In genomic region chr12:65822732-65823480, GRCh38 we compare ENCODE assay signal across 8 cellular contexts. TPM values are rescaled to one million over a fixed set of nuclear protein-coding genes. Genes with fewer than 3 reads are reported as not detected.
DNase-seq lines count a peak whose midpoint lies in the region; ATAC-seq and TF ChIP-seq lines count a peak whose summit lies in the region.

No MANE protein-coding gene starts in this region.

- no peaks in the 10 kb centered on the region for H3K9me2 ChIP-seq in HCT116 (ENCODE audit: insufficient read depth)

- TF ChIP-seq POLR2A in HCT116 (IDR thresholded peaks at IDR 0.05; ENCODE audit: borderline replicate concordance, extremely low read depth, insufficient read depth, insufficient read length) (peak; percentile 91), thyroid gland (IDR thresholded peaks at IDR 0.05) (no peak)

- no peak for TF ChIP-seq RAD21 in HCT116 (IDR thresholded peaks at IDR 0.05; ENCODE audit: low read depth)

- H3K27ac ChIP-seq in HCT116 (ENCODE audit: low read depth, low read length) (peak overlapping the region; percentile 100), iPS-18a (ENCODE audit: low read length) (no peak overlapping the region), thyroid gland (no peak overlapping the region)

- H3K9ac ChIP-seq in HCT116 (ENCODE audit: low read length) (peak overlapping the region; percentile 98), iPS-18a (ENCODE audit: low read length) (peak overlapping the region; percentile 89)

- H3K27me3 ChIP-seq in HCT116 (ENCODE audit: insufficient read depth, low read length) (no peaks in the 10 kb centered on the region), iPS-18a (ENCODE audit: control insufficient read depth, insufficient read depth, low read length) (no peaks in the 10 kb centered on the region), thyroid gland (peaks cover 33% of the 10 kb centered on the region)

- H3K4me1 Mint-ChIP-seq in activated T-helper 1 cell treated with anti-CD3 and anti-CD28 coated beads, Interleukin-12 subunit alpha, Interleukin-12 subunit beta, Interleukin-2, Interleukin-4 antibody, amounts not matched to agents 30 ng/mL and 10 ng/mL and 1 ng/mL, durations not matched to agents 14 hours and 24 hours and 36 hours (ENCODE audit: low read depth), result peaks cover 15% of the 10 kb centered on the region

- H3K9me3 ChIP-seq in HCT116 (ENCODE audit: control insufficient read depth in 1 of 2, insufficient read depth in 1 of 2, low read depth in 1 of 2, low read length in 2 of 2) (no peaks in the 10 kb centered on the region), iPS-18a (ENCODE audit: control insufficient read depth, low read depth, low read length) (no peaks in the 10 kb centered on the region), thyroid gland (no peaks in the 10 kb centered on the region)

- H3K36me3 ChIP-seq in HCT116 (ENCODE audit: control insufficient read depth in 1 of 2, insufficient read depth in 2 of 2, low read length in 2 of 2) (peaks cover 8 to 20% of the 10 kb centered on the region in 2 experiments; a peak in 3 of 4 replicates), iPS-18a (ENCODE audit: control insufficient read depth, low read depth, low read length) (no peaks in the 10 kb centered on the region), thyroid gland (no peaks in the 10 kb centered on the region)

- POLR2A ChIA-PET in HCT116 (lab: Charles Lee), result interaction anchor here (0.7 to 3.3 kb wide), 9 partner anchors 17 to 266 kb away, joined by 3 to 17 read pairs (median 5); no protein-coding TSS in a partner anchor

- H3K9me3 Mint-ChIP-seq in activated T-helper 1 cell treated with anti-CD3 and anti-CD28 coated beads, Interleukin-12 subunit alpha, Interleukin-12 subunit beta, Interleukin-2, Interleukin-4 antibody, amounts not matched to agents 30 ng/mL and 10 ng/mL and 1 ng/mL, durations not matched to agents 14 hours and 24 hours and 36 hours, result no peaks in the 10 kb centered on the region

- RAD21 ChIA-PET in HCT116 (lab: Charles Lee; ENCODE audit: low non-redundant PET in 1 of 2, low total read pairs in 2 of 2, uncharacterized antibody in 2 of 2, unreplicated experiment in 2 of 2), result no interaction called here

- H2AFZ ChIP-seq in HCT116 (ENCODE audit: low read depth, low read length, poor library complexity, severe bottlenecking), result no peak overlapping the region

- H3K4me3 ChIP-seq in AG09309 (ENCODE audit: control insufficient read depth, low read depth, low read length) (peak overlapping the region; percentile 66), HCT116 (replicated peaks in 1 of 2; ENCODE audit: low read depth in 1 of 2, low read length in 2 of 2) (peak overlapping the region; percentile 83 to 85), iPS-18a (ENCODE audit: low read length) (peak overlapping the region; percentile 89), thyroid gland (replicated peaks in 1 of 3) (no peak overlapping the region)

- no peak overlapping the region for H3K27ac Mint-ChIP-seq in activated T-helper 1 cell treated with anti-CD3 and anti-CD28 coated beads, Interleukin-12 subunit alpha, Interleukin-12 subunit beta, Interleukin-2, Interleukin-4 antibody, amounts not matched to agents 30 ng/mL and 10 ng/mL and 1 ng/mL, durations not matched to agents 14 hours and 24 hours and 36 hours

- H3K4me2 ChIP-seq in HCT116 (ENCODE audit: low read length), result peak overlapping the region; percentile 90

- intact Hi-C loops in HCT116 (cut with micrococcal nuclease), result loop anchor here (2.0 to 5.0 kb wide), 3 partner anchors 94 to 291 kb away; no protein-coding TSS in a partner anchor
- intact Hi-C loops in activated T-helper 1 cell treated with anti-CD3 and anti-CD28 coated beads, Interleukin-12 subunit alpha, Interleukin-12 subunit beta, Interleukin-2, Interleukin-4 antibody, amounts not matched to agents 30 ng/mL and 10 ng/mL and 1 ng/mL, durations not matched to agents 14 hours and 24 hours and 36 hours (cut with micrococcal nuclease), result loop anchor here (5.0 to 10.0 kb wide), 3 partner anchors 81 to 998 kb away; partner anchors contain the start of gene TBC1D30
- intact Hi-C loops in thyroid gland (cut with DNase I), result no loop called here

- H3K4me1 ChIP-seq in HCT116 (ENCODE audit: control insufficient read depth in 1 of 2, insufficient read depth in 2 of 2, low read length in 2 of 2) (peaks cover 54 to 81% of the 10 kb centered on the region in 2 experiments), iPS-18a (ENCODE audit: control insufficient read depth, low read depth, low read length) (peaks cover 33% of the 10 kb centered on the region), thyroid gland (peaks cover 19 to 28% of the 10 kb centered on the region in 2 donors)

- H3K79me2 ChIP-seq in HCT116 (ENCODE audit: insufficient read depth, low read length), result peaks cover 69% of the 10 kb centered on the region

- WGBS in thyroid gland, 2 donors, result 5 to 6% methylated on average over 18 of the region's 18 CpGs

- DNase-seq in AG09309 (ENCODE audit: low read depth) (no peak), HCT116 (ENCODE audit: low read depth, low spot score) (peak; percentile 84), thyroid gland (peak; percentile 24 to 28), germinal center (ENCODE audit: low spot score) (no peak), NK-92 (lab: John Stamatoyannopoulos, UW; ENCODE audit: unreplicated experiment) (no peak)
- DNase-seq in activated T-helper 1 cell treated with anti-CD3 and anti-CD28 coated beads, Interleukin-12 subunit alpha, Interleukin-12 subunit beta, Interleukin-2, Interleukin-4 antibody, amounts not matched to agents 30 ng/mL and 10 ng/mL and 1 ng/mL, durations not matched to agents 14 hours and 24 hours and 36 hours (ENCODE audit: low spot score), result no peak
- no peak for DNase-seq in stimulated activated CD4-positive, alpha-beta T cell treated with anti-CD3 and anti-CD28 coated beads, Interleukin-4, amount 100 ng/mL, for 24 hours

- CTCF ChIA-PET in HCT116 (lab: Charles Lee), result interaction anchor here (1.3 kb wide), 1 partner anchor 517 kb away, joined by 3 read pairs; no protein-coding TSS in a partner anchor

- no peaks in the 10 kb centered on the region for H4K20me1 ChIP-seq in HCT116 (ENCODE audit: insufficient read depth)

- H3K4me3 Mint-ChIP-seq in activated T-helper 1 cell treated with anti-CD3 and anti-CD28 coated beads, Interleukin-12 subunit alpha, Interleukin-12 subunit beta, Interleukin-2, Interleukin-4 antibody, amounts not matched to agents 30 ng/mL and 10 ng/mL and 1 ng/mL, durations not matched to agents 14 hours and 24 hours and 36 hours, result peak overlapping the region; percentile 53

- TF ChIP-seq CTCF in AG09309 (IDR thresholded peaks at IDR 0.05; ENCODE audit: control insufficient read depth, insufficient read depth, low read depth, low read length, missing control alignments), result no peak
- TF ChIP-seq CTCF in HCT116 (IDR thresholded peaks at IDR 0.05 in 2 of 3, conservative IDR thresholded peaks at IDR 0.05 in 1 of 3; ENCODE audit: borderline replicate concordance in 1 of 3, insufficient read depth in 1 of 3, low read depth in 2 of 3, low read length in 2 of 3), result no peak
- TF ChIP-seq CTCF in thyroid gland (IDR thresholded peaks at IDR 0.05), result no peak

- BruUV-seq in HCT116 (replicated peaks; lab: Mats Ljungman, UMichigan), result TSS peak; percentile 50

- H3K27me3 Mint-ChIP-seq in activated T-helper 1 cell treated with anti-CD3 and anti-CD28 coated beads, Interleukin-12 subunit alpha, Interleukin-12 subunit beta, Interleukin-2, Interleukin-4 antibody, amounts not matched to agents 30 ng/mL and 10 ng/mL and 1 ng/mL, durations not matched to agents 14 hours and 24 hours and 36 hours (ENCODE audit: insufficient read depth), result peaks cover 52% of the 10 kb centered on the region

- peaks cover 2% of the 10 kb centered on the region for H3K36me3 Mint-ChIP-seq in activated T-helper 1 cell treated with anti-CD3 and anti-CD28 coated beads, Interleukin-12 subunit alpha, Interleukin-12 subunit beta, Interleukin-2, Interleukin-4 antibody, amounts not matched to agents 30 ng/mL and 10 ng/mL and 1 ng/mL, durations not matched to agents 14 hours and 24 hours and 36 hours (ENCODE audit: low read depth)

- ATAC-seq in HCT116, result peak; percentile 18

TF ChIP-seq in HCT116, 20 proteins besides CTCF, POLR2A, EP300 and RAD21:
- TF ChIP-seq ZNF274 (IDR thresholded peaks at IDR 0.05; ENCODE audit: low read depth, low read length), result no peak
- peak; percentile 65 for TF ChIP-seq YY1 (IDR thresholded peaks at IDR 0.05; ENCODE audit: extremely low read depth, insufficient replicate concordance, low read depth, low read length)
- TF ChIP-seq POLR2AphosphoS5 (IDR thresholded peaks at IDR 0.05; ENCODE audit: low read depth, low read length), result peak; percentile 78
- TF ChIP-seq ZBTB33 (IDR thresholded peaks at IDR 0.05; ENCODE audit: extremely low read depth, insufficient replicate concordance, low read length), result peak; percentile 56
- TF ChIP-seq TCF7L2 (IDR thresholded peaks at IDR 0.05; ENCODE audit: borderline replicate concordance, extremely low read depth, insufficient read depth, insufficient read length), result peak; percentile 83

RNA-seq across cellular contexts. Expression of gene HMGA2, which starts 1.4 kb away (rescaled TPM):
- 215 TPM for total RNA-seq in HCT116 (2021; ENCODE audit: unreplicated experiment)
- polyA plus RNA-seq in HCT116 (2012), result 53.9 and 72.1 TPM in 2 replicates
- total RNA-seq in activated T-helper 1 cell treated with anti-CD3 and anti-CD28 coated beads, Interleukin-12 subunit alpha, Interleukin-12 subunit beta, Interleukin-2, Interleukin-4 antibody, amounts not matched to agents 30 ng/mL and 10 ng/mL and 1 ng/mL, durations not matched to agents 14 hours and 24 hours and 36 hours, result 0.03 TPM in 1 of 2 replicates, not detected in the other
- total RNA-seq in thyroid gland, result under 1 TPM; 0.22 to 0.83 (median 0.42) TPM

Comparison
In these comparisons a context has a peak if more than half of its experiments do, and no peak if none do; other contexts are left out.
1. DNase-seq: peak in HCT116 (single experiment) and thyroid gland (2 of 2); none in AG09309 (single experiment), activated T-helper 1 cell treated with anti-CD3 and anti-CD28 coated beads, Interleukin-12 subunit alpha, Interleukin-12 subunit beta, Interleukin-2, Interleukin-4 antibody, amounts not matched to agents 30 ng/mL and 10 ng/mL and 1 ng/mL, durations not matched to agents 14 hours and 24 hours and 36 hours (single experiment), germinal center (single experiment), stimulated activated CD4-positive, alpha-beta T cell treated with anti-CD3 and anti-CD28 coated beads, Interleukin-4, amount 100 ng/mL, for 24 hours (single experiment) and NK-92 (single experiment).
2. H3K4me3 ChIP-seq: peak in AG09309 (single experiment), HCT116 (2 of 2) and iPS-18a (single experiment); none in thyroid gland (0 of 3).
3. RNA of gene HMGA2, which starts 1.4 kb away (total RNA-seq): 215 TPM in HCT116 (single experiment); 0.22 to 0.83 TPM in thyroid gland and 0.03 TPM in activated T-helper 1 cell treated with anti-CD3 and anti-CD28 coated beads, Interleukin-12 subunit alpha, Interleukin-12 subunit beta, Interleukin-2, Interleukin-4 antibody, amounts not matched to agents 30 ng/mL and 10 ng/mL and 1 ng/mL, durations not matched to agents 14 hours and 24 hours and 36 hours; every median in the first group is over 100 times any median in the second.